ENCODE assay signal across 8 cellular contexts in genomic region chr13:113209336-113209879, GRCh38. TPM values are rescaled to one million over a fixed set of nuclear protein-coding genes. Genes with fewer than 3 reads are reported as not detected.
DNase-seq lines count a peak whose midpoint lies in the region; ATAC-seq and TF ChIP-seq lines count a peak whose summit lies in the region.

CUL4A (plus strand) TSS chr13:113209613; CDS start chr13:113209628, 15 bp downstream.

- DNase-seq in D341Med (ENCODE audit: low spot score) (peak; percentile 90), HL-60 (ENCODE audit: low read depth in 1 of 2, low spot score in 1 of 2) (peak in 1 of 2 experiments; percentile 75), RKO (ENCODE audit: low spot score) (peak; percentile 76), foreskin melanocyte (peak; percentile 45)
- peak; percentile 54 for DNase-seq in activated gamma-delta T cell treated with anti-CD3 and anti-CD28 coated beads, Interleukin-2, amount 50 U/mL, for 16 hours (ENCODE audit: low read depth)

- H2AFZ ChIP-seq in neuron (ENCODE audit: low read depth, low read length), result peak within 1 kb of the TSS; percentile 97

- TF ChIP-seq CTCF in HL-60 (IDR thresholded peaks at IDR 0.05; ENCODE audit: insufficient read depth, low read length), result no peak
- no peak for TF ChIP-seq CTCF in subcutaneous adipose tissue (IDR thresholded peaks at IDR 0.05; ENCODE audit: low read depth)

- peaks cover 2% of the 10 kb centered on the region for H3K9me3 ChIP-seq in neuron (ENCODE audit: low read length)

- peaks cover 26% of the 10 kb centered on the region for H3K4me1 ChIP-seq in neuron (ENCODE audit: insufficient read depth, low read length)

- ATAC-seq in GM19463 (IDR thresholded peaks at IDR 0.05; ENCODE audit: unreplicated experiment), result peak; percentile 42

- no peaks in the 10 kb centered on the region for H3K27me3 ChIP-seq in HL-60 (ENCODE audit: insufficient read depth, poor library complexity, severe bottlenecking)
- H3K27me3 ChIP-seq in neuron (ENCODE audit: insufficient read depth, low read length), result no peaks in the 10 kb centered on the region

- H3K36me3 ChIP-seq in neuron (ENCODE audit: insufficient read depth, low read length), result peaks cover 29% of the 10 kb centered on the region

- H3K27ac ChIP-seq in HL-60 (replicated peaks), result peak within 1 kb of the TSS; percentile 100

- H3K4me3 ChIP-seq in HL-60 (replicated peaks; ENCODE audit: insufficient read depth, low read length) (peak within 1 kb of the TSS; percentile 94), neuron (ENCODE audit: low read length) (peak within 1 kb of the TSS; percentile 95)

RNA-seq across cellular contexts. Expression of gene CUL4A, which starts in this region (rescaled TPM):
- 100 to 1,000 TPM; 106 to 143 (median 122) TPM for total RNA-seq in subcutaneous adipose tissue
